In genomic region chr3:106518516-106518915, GRCh38 we compare ENCODE assay signal across 19 cellular contexts.
DNase-seq lines count a peak whose midpoint lies in the region; ATAC-seq and TF ChIP-seq lines count a peak whose summit lies in the region.
"Had no signal": no experiment of that assay in that cellular context is flagged by ENCODE, and none has a peak within 500 bp of the region (broad histone marks: within the 10 kb centered on the region; RNA-seq: fewer than 3 reads in every experiment).

No MANE protein-coding gene starts in this region.

- H3K79me1 ChIP-seq in IMR-90 (ENCODE audit: low read depth in 1 of 2, low read length in 2 of 2) = no peaks in the 10 kb centered on the region
- H3K79me1 ChIP-seq in mesenchymal stem cell (replicated peaks; ENCODE audit: low read length, poor library complexity, severe bottlenecking) = no peaks in the 10 kb centered on the region

- TF ChIP-seq POLR2A in IMR-90 (IDR thresholded peaks at IDR 0.05; ENCODE audit: low read depth, low read length) = no peak

- H3K4me1 ChIP-seq in IMR-90 (ENCODE audit: control insufficient read depth, insufficient read depth, low read length) (no peaks in the 10 kb centered on the region), mammary epithelial cell (ENCODE audit: insufficient read depth, low read length) (no peaks in the 10 kb centered on the region), mesenchymal stem cell (ENCODE audit: control insufficient read depth, insufficient read depth, low read depth, low read length) (peaks cover 3% of the 10 kb centered on the region)
- H3K4me1 ChIP-seq: lower lobe of right lung, tibial artery had no signal

- H2BK120ac ChIP-seq in IMR-90 (ENCODE audit: low read depth, low read length) (no peak overlapping the region), mesenchymal stem cell (ENCODE audit: low read depth, low read length) (no peak overlapping the region)

- no peak overlapping the region for H3K14ac ChIP-seq in IMR-90 (replicated peaks; ENCODE audit: low read depth, low read length)
- no peak overlapping the region for H3K14ac ChIP-seq in mesenchymal stem cell (ENCODE audit: low read length in 2 of 2)

- no peak overlapping the region for H3K18ac ChIP-seq in IMR-90 (ENCODE audit: low read depth, low read length)
- no peak overlapping the region for H3K18ac ChIP-seq in mesenchymal stem cell (ENCODE audit: low read depth in 1 of 2, low read length in 2 of 2)

- H3K27me3 ChIP-seq in IMR-90 (ENCODE audit: control insufficient read depth, insufficient read depth, low read length) = no peaks in the 10 kb centered on the region
- H3K27me3 ChIP-seq in mammary epithelial cell (ENCODE audit: insufficient read depth, low read length) = no peaks in the 10 kb centered on the region
- no peaks in the 10 kb centered on the region for H3K27me3 ChIP-seq in mesenchymal stem cell (ENCODE audit: control insufficient read depth in 1 of 2, insufficient read depth in 1 of 2, low read length in 2 of 2)
- H3K27me3 ChIP-seq: tibial artery had no signal

- no peak overlapping the region for H2AK5ac ChIP-seq in IMR-90 (ENCODE audit: low read depth, low read length)
- no peak overlapping the region for H2AK5ac ChIP-seq in mesenchymal stem cell (ENCODE audit: low read length, severe bottlenecking)

- POLR2A ChIA-PET in IMR-90 (lab: Charles Lee; ENCODE audit: unreplicated experiment) = interaction anchor here (0.6 kb wide), 1 partner anchor 9 kb away, joined by 4 read pairs; no protein-coding TSS in a partner anchor

- H2BK5ac ChIP-seq in IMR-90 (ENCODE audit: low read depth, low read length, poor library complexity, severe bottlenecking) (no peak overlapping the region), mesenchymal stem cell (ENCODE audit: low read depth, low read length, poor library complexity, severe bottlenecking) (no peak overlapping the region)

- H3K4ac ChIP-seq in IMR-90 (ENCODE audit: low read depth, low read length) (no peak overlapping the region), mesenchymal stem cell (ENCODE audit: low read depth in 1 of 2, low read length in 2 of 2) (no peak overlapping the region)

- H2AFZ ChIP-seq in IMR-90 (replicated peaks; ENCODE audit: low read length, poor library complexity) = no peak overlapping the region
- H2AFZ ChIP-seq in mammary epithelial cell (ENCODE audit: low read depth, low read length) = no peak overlapping the region
- no peak overlapping the region for H2AFZ ChIP-seq in mesenchymal stem cell (ENCODE audit: low read depth, low read length)

- DNase-seq in Caki2 (ENCODE audit: low read depth) = peak; percentile 39
- DNase-seq in IMR-90 = peak; percentile 55
- peak; percentile 25 for DNase-seq in mammary epithelial cell
- DNase-seq in mesenchymal stem cell = peak; percentile 36
- DNase-seq in GF-D8 (lab: John Stamatoyannopoulos, UW) = no peak
- DNase-seq in middle frontal gyrus (ENCODE audit: extremely low spot score, low spot score) = no peak
- DNase-seq: dermis blood vessel endothelial cell; DMS 273 treated with DMSO at 0.1 percent for 48 hours; lower lobe of right lung; NCI-H1436 treated with DMSO at 0.1 percent for 48 hours; NCI-H524 treated with DMSO at 0.1 percent for 48 hours; OCI-M1; right cardiac atrium; stimulated activated CD4-positive, alpha-beta T cell treated with anti-CD3 and anti-CD28 coated beads, Interleukin-4, amount 100 ng/mL, for 24 hours; tibial artery had no signal

- no peak overlapping the region for H2AK9ac ChIP-seq in IMR-90 (replicated peaks; ENCODE audit: low read depth, low read length, poor library complexity)

- H3K4me3 ChIP-seq in IMR-90 (ENCODE audit: insufficient read depth, low read depth, low read length) = no peak overlapping the region
- no peak overlapping the region for H3K4me3 ChIP-seq in mammary epithelial cell (replicated peaks in 1 of 3; ENCODE audit: insufficient read depth in 1 of 3, low read depth in 2 of 3, low read length in 3 of 3)
- H3K4me3 ChIP-seq in mesenchymal stem cell (ENCODE audit: insufficient read depth in 1 of 2, low read depth in 1 of 2, low read length in 2 of 2) = no peak overlapping the region
- H3K4me3 ChIP-seq: lower lobe of right lung, tibial artery had no signal

- no peak overlapping the region for H4K91ac ChIP-seq in IMR-90 (ENCODE audit: insufficient read depth, low read depth, low read length)
- H4K91ac ChIP-seq in mesenchymal stem cell (ENCODE audit: low read length) = no peak overlapping the region

- H3K23ac ChIP-seq in IMR-90 (ENCODE audit: low read depth, low read length) (no peak overlapping the region), mesenchymal stem cell (ENCODE audit: low read length in 2 of 2) (no peak overlapping the region)

- H3K36me3 ChIP-seq in IMR-90 (ENCODE audit: control insufficient read depth, insufficient read depth, low read length) (no peaks in the 10 kb centered on the region), mammary epithelial cell (ENCODE audit: insufficient read depth, low read length) (no peaks in the 10 kb centered on the region), mesenchymal stem cell (ENCODE audit: control insufficient read depth in 1 of 2, insufficient read depth in 2 of 2, low read depth in 1 of 2, low read length in 2 of 2) (no peaks in the 10 kb centered on the region)
- H3K36me3 ChIP-seq: lower lobe of right lung, tibial artery had no signal

- no peaks in the 10 kb centered on the region for H3K9me1 ChIP-seq in IMR-90 (ENCODE audit: insufficient read depth, low read length)

- H3K27ac ChIP-seq in IMR-90 (ENCODE audit: insufficient read depth, low read length) (no peak overlapping the region), mammary epithelial cell (ENCODE audit: insufficient read depth, low read depth, low read length) (no peak overlapping the region), mesenchymal stem cell (ENCODE audit: low read length, poor library complexity, severe bottlenecking) (no peak overlapping the region)
- H3K27ac ChIP-seq: lower lobe of right lung, tibial artery, VCaP had no signal

- TF ChIP-seq CTCF in IMR-90 (conservative IDR thresholded peaks at IDR 0.05; ENCODE audit: low read depth, low read length) (no peak), mammary epithelial cell (conservative IDR thresholded peaks at IDR 0.05 in 1 of 2, IDR thresholded peaks at IDR 0.05 in 1 of 2; ENCODE audit: extremely low read depth in 1 of 2, insufficient read depth in 1 of 2, low read depth in 1 of 2, low read length in 2 of 2) (no peak)

- H2BK15ac ChIP-seq in IMR-90 (ENCODE audit: low read depth, low read length) = no peak overlapping the region; the same call in 2 of the 3 replicates
- no peak overlapping the region for H2BK15ac ChIP-seq in mesenchymal stem cell (ENCODE audit: low read depth, poor library complexity, severe bottlenecking)

- H3K56ac ChIP-seq in IMR-90 (ENCODE audit: extremely low read depth, insufficient read depth, low read length) = no peak overlapping the region

- H2BK20ac ChIP-seq in IMR-90 (ENCODE audit: low read depth, low read length) = no peak overlapping the region; the same call in 1 of the 2 replicates

- BruUV-seq in IMR-90 (replicated peaks; lab: Mats Ljungman, UMichigan) (no TSS peak), mammary epithelial cell (replicated peaks; lab: Mats Ljungman, UMichigan) (no TSS peak)

- TF ChIP-seq RAD21 in IMR-90 (IDR thresholded peaks at IDR 0.05; ENCODE audit: low read length) = no peak

- in situ Hi-C loops in Caki2 (cut with HindIII; ENCODE audit: low pct_unique_long_range_greater_than_20kb, low sequenced_read_pairs) = no loop called here
- in situ Hi-C loops in IMR-90 (cut with MboI; ENCODE audit: low sequenced_read_pairs) = no loop called here
- in situ Hi-C loops in mammary epithelial cell (cut with MboI; ENCODE audit: low sequenced_read_pairs in 2 of 2) = no loop called here

- ATAC-seq in IMR-90 (ENCODE audit: low read depth) (peak; percentile 73), HG03520 (IDR thresholded peaks at IDR 0.05; ENCODE audit: unreplicated experiment) (no peak), GM19395 (IDR thresholded peaks at IDR 0.05; ENCODE audit: unreplicated experiment) (no peak)
- ATAC-seq: lower lobe of right lung; natural killer cell treated with Interleukin-12 subunit alpha and Interleukin-12 subunit beta and Interleukin-15 and Interleukin-18, amount 100 ng/mL, for 72 hours; right cardiac atrium had no signal

- H2BK12ac ChIP-seq in mesenchymal stem cell (ENCODE audit: low read length in 2 of 2) = no peak overlapping the region

- no peaks in the 10 kb centered on the region for H3K79me2 ChIP-seq in mammary epithelial cell (ENCODE audit: insufficient read depth, low read length)

- no peak overlapping the region for H3K4me2 ChIP-seq in IMR-90 (ENCODE audit: low read depth, low read length)
- H3K4me2 ChIP-seq in mammary epithelial cell (ENCODE audit: insufficient read depth, low read depth, low read length) = no peak overlapping the region
- H3K4me2 ChIP-seq in mesenchymal stem cell (ENCODE audit: low read length, poor library complexity, severe bottlenecking) = no peak overlapping the region

- H4K8ac ChIP-seq in IMR-90 (ENCODE audit: low read depth in 2 of 2, low read length in 2 of 2) (no peak overlapping the region; a peak in 1 of 4 replicates), mesenchymal stem cell (ENCODE audit: low read length) (no peak overlapping the region)

- CTCF ChIA-PET in IMR-90 (lab: Yijun Ruan, JAX) = no interaction called here
- CTCF ChIA-PET in mammary epithelial cell (lab: Charles Lee; ENCODE audit: low non-redundant PET) = interaction anchor here (0.6 kb wide), 1 partner anchor 344 kb away, joined by 4 read pairs; no protein-coding TSS in a partner anchor

- H4K20me1 ChIP-seq in IMR-90 (ENCODE audit: insufficient read depth, low read length) (no peaks in the 10 kb centered on the region), mammary epithelial cell (ENCODE audit: insufficient read depth, low read length) (no peaks in the 10 kb centered on the region)

- H4K5ac ChIP-seq in IMR-90 (ENCODE audit: low read depth, low read length) = no peak overlapping the region

- intact Hi-C loops in IMR-90 (cut with micrococcal nuclease) (no loop called here), mammary epithelial cell (cut with micrococcal nuclease) (no loop called here)

- no peak overlapping the region for H3K9ac ChIP-seq in IMR-90 (ENCODE audit: low read depth, low read length)
- no peak overlapping the region for H3K9ac ChIP-seq in mammary epithelial cell (ENCODE audit: insufficient read depth, low read length)
- H3K9ac ChIP-seq in mesenchymal stem cell (ENCODE audit: low read length) = no peak overlapping the region

- H3K9me3 ChIP-seq in IMR-90 (ENCODE audit: control insufficient read depth, insufficient read depth, low read length) (no peaks in the 10 kb centered on the region), mammary epithelial cell (replicated peaks; ENCODE audit: insufficient read depth, low read length) (no peaks in the 10 kb centered on the region), mesenchymal stem cell (ENCODE audit: control insufficient read depth, low read length) (no peaks in the 10 kb centered on the region)
- H3K9me3 ChIP-seq: lower lobe of right lung, tibial artery had no signal

- dilution Hi-C loops in IMR-90 (cut with HindIII; ENCODE audit: low sequenced_read_pairs, unreplicated experiment) (no loop called here), mammary epithelial cell (cut with HindIII; ENCODE audit: low sequenced_read_pairs) (no loop called here)

TF ChIP-seq in IMR-90, 13 proteins besides CTCF, POLR2A, EP300 and RAD21 (continues in another document):
- TF ChIP-seq SMC3 (IDR thresholded peaks at IDR 0.05; ENCODE audit: low read depth, low read length) (no peak), MXI1 (IDR thresholded peaks at IDR 0.05; ENCODE audit: borderline replicate concordance, low read depth, low read length) (no peak), CEBPB (IDR thresholded peaks at IDR 0.05; ENCODE audit: low read depth, low read length) (no peak)

Comparison
In these comparisons a context has a peak if more than half of its experiments do, and no peak if none do; other contexts are left out.
1. DNase-seq: peak in Caki2 (single experiment), IMR-90 (single experiment), mammary epithelial cell (single experiment) and mesenchymal stem cell (single experiment); none in GF-D8 (single experiment) and middle frontal gyrus (single experiment).